Comparison of ENCODE assay signal across 22 cellular contexts in genomic region chr2:141440072-141440635, GRCh38.
A peak's percentile ranks its signal among the peaks of the same experiment; 100 is the strongest.
DNase-seq lines count a peak whose midpoint lies in the region; ATAC-seq, FAIRE-seq and TF ChIP-seq lines count a peak whose summit lies in the region.
"Had no signal": no experiment of that assay in that cellular context is flagged by ENCODE, and none has a peak within 500 bp of the region (broad histone marks: within the 10 kb centered on the region; RNA-seq: fewer than 3 reads in every experiment).

No MANE protein-coding gene starts in this region.

- intact Hi-C loops in mucosa of descending colon (cut with DNase I, micrococcal nuclease), result no loop called here

- ATAC-seq in mucosa of descending colon, result no peak

- H3K4me1 ChIP-seq in small intestine (ENCODE audit: control insufficient read depth in 2 of 2, insufficient read depth in 1 of 2, low read depth in 1 of 2, low read length in 1 of 2) (no peaks in the 10 kb centered on the region), mucosa of descending colon (ENCODE audit: low read depth) (no peaks in the 10 kb centered on the region)
- H3K4me1 ChIP-seq: BE2C had no signal

- H3K9me3 ChIP-seq in small intestine (ENCODE audit: control insufficient read depth, low read depth) (no peaks in the 10 kb centered on the region), mucosa of descending colon (no peaks in the 10 kb centered on the region)
- H3K9me3 ChIP-seq: BE2C had no signal

- no peak for TF ChIP-seq CTCF in mucosa of descending colon (IDR thresholded peaks at IDR 0.05)

- DNase-seq in H7, result peak; percentile 4
- DNase-seq in UCSD-AML1 (lab: John Stamatoyannopoulos, UW; ENCODE audit: unreplicated experiment), result peak; percentile 5
- peak; percentile 7 for DNase-seq in iPS-NIHi7 (ENCODE audit: extremely low spot score)
- no peak for DNase-seq in small intestine
- no peak for DNase-seq in GM19240 (ENCODE audit: insufficient read length, low spot score)
- no peak for DNase-seq in central memory CD4-positive, alpha-beta T cell
- no peak for DNase-seq in mucosa of descending colon
- DNase-seq: ACHN; BE2C; C1 segment of cervical spinal cord; CD4-positive, CD25-positive, alpha-beta regulatory T cell; CD8-positive, alpha-beta memory T cell; DMS 273 treated with DMSO at 0.1 percent for 48 hours; DMS53; GOT3; HCEC 1CT; KG1 had no signal

- no peak for FAIRE-seq in small intestine (lab: Jason Lieb, UNC)
- FAIRE-seq: A204.1, G401.6, GM12891, GM19239, HTR-8/SVneo had no signal

- H3K36me3 ChIP-seq in H7 (replicated peaks; ENCODE audit: control insufficient read depth, insufficient read depth, low read length) (no peaks in the 10 kb centered on the region), small intestine (ENCODE audit: control insufficient read depth in 2 of 2, insufficient read depth in 2 of 2, low read length in 2 of 2) (no peaks in the 10 kb centered on the region), mucosa of descending colon (ENCODE audit: low read depth) (no peaks in the 10 kb centered on the region)
- H3K36me3 ChIP-seq: BE2C had no signal

- 86 to 89% (median 87%) methylated on average over 17 of the region's 17 CpGs for WGBS in small intestine, 3 donors

- H3K4me3 ChIP-seq in H7 (ENCODE audit: insufficient read depth, low read depth, low read length) (no peak overlapping the region), small intestine (ENCODE audit: low read depth in 1 of 2, low read length in 2 of 2) (no peak overlapping the region), mucosa of descending colon (no peak overlapping the region)

- H3K27me3 ChIP-seq in H7 (ENCODE audit: control insufficient read depth, insufficient read depth, low read length) (no peaks in the 10 kb centered on the region), small intestine (ENCODE audit: control insufficient read depth in 2 of 2, insufficient read depth in 2 of 2, low read length in 2 of 2) (no peaks in the 10 kb centered on the region)
- H3K27me3 ChIP-seq: BE2C had no signal

- no peak overlapping the region for H3K27ac ChIP-seq in small intestine (ENCODE audit: low read depth in 1 of 2, low read length in 1 of 2)

Comparison
In these comparisons a context has a peak if more than half of its experiments do, and no peak if none do; other contexts are left out.
1. DNase-seq: peak in H7 (single experiment), UCSD-AML1 (single experiment) and iPS-NIHi7 (single experiment); none in small intestine (single experiment), GM19240 (single experiment), central memory CD4-positive, alpha-beta T cell (single experiment) and mucosa of descending colon (0 of 3).